Comparison of ENCODE assay signal across 18 cellular contexts in the genomic region with DNA sequence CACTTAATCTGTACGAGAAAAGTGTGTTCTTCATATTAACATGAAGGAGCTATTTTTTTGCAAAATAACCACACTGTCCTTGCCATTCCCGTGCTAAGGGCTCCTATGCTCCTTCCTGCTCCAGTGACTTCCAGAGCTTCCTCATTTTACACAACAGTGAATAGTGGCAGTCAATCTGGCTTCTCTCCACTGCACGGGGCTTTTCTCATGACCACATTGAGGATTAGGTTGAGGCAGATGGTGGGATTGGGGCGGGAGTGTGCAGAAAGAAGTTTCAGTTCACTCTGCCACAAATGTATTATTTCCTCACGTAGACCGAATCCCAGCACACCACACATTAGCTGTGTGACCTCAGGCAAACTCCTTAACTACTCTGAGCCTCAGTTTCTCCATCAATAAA.
"Had no signal": no experiment of that assay in that cellular context is flagged by ENCODE, and none has a peak within 500 bp of the region (broad histone marks: within the 10 kb centered on the region; RNA-seq: fewer than 3 reads in every experiment).

No MANE protein-coding gene starts in this region.

- FAIRE-seq: astrocyte, bronchial epithelial cell, keratinocyte had no signal

- H3K4me3 ChIP-seq: prostate gland, smooth muscle cell had no signal

- ATAC-seq: left lobe of liver; natural killer cell treated with Interleukin-12 subunit alpha and Interleukin-12 subunit beta and Interleukin-15 and Interleukin-18, amount 100 ng/mL, for 72 hours; right cardiac atrium; stimulated activated naive CD8-positive, alpha-beta T cell treated with anti-CD3 and anti-CD28 coated beads, Interleukin-15, Interleukin-2, amounts not matched to agents 100 U/mL and 50 U/mL, for 24 hours had no signal

- H3K9me3 ChIP-seq: prostate gland had no signal

- DNase-seq: activated CD4-positive, alpha-beta T cell treated with anti-CD3 and anti-CD28 coated beads, Interleukin-2, amount 50 U/mL, for 48 hours; activated naive CD4-positive, alpha-beta T cell treated with anti-CD3 and anti-CD28 coated beads, Interleukin-2, amount 10 ng/mL, durations not matched to agents 7 days and 5 days; effector memory CD4-positive, alpha-beta T cell; hippocampal formation; mammary epithelial cell; nucleus accumbens; right cardiac atrium; stimulated activated CD4-positive, alpha-beta T cell treated with anti-CD3 and anti-CD28 coated beads, Interleukin-4, amount 100 ng/mL, for 4 hours; stimulated activated CD8-positive, alpha-beta memory T cell treated with anti-CD3 and anti-CD28 coated beads, Interleukin-4, amount 100 ng/mL, for 48 hours; stimulated activated naive CD8-positive, alpha-beta T cell treated with anti-CD3 and anti-CD28 coated beads, Interleukin-15, Interleukin-2, amounts not matched to agents 100 U/mL and 50 U/mL, for 24 hours; T1000 had no signal

- H3K4me2 ChIP-seq: smooth muscle cell had no signal

- H3K4me1 ChIP-seq: prostate gland had no signal

- H3K36me3 ChIP-seq: prostate gland had no signal

- H3K27ac ChIP-seq: prostate gland had no signal
